ENCODE assay signal across 17 cellular contexts in the genomic region with DNA sequence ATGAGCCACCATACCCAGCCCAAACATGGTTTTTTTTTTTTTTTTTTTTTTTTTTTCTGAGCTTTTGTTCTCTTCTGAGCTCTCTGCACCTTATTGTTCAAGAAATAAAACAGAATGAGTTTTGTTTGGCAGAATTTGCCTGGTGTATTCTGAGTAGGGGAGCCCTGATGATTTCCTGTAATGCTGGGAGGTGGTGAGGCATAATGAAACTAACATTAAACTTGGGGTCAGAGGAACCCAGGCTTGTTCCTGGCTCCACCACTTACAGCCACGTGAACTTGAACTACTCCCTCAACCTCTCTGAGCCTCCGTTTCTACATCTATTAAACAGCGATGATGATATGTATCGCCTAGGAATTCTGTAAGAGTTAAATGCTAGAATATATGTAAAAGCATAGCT.
DNase-seq lines count a peak whose midpoint lies in the region; ATAC-seq, FAIRE-seq and TF ChIP-seq lines count a peak whose summit lies in the region.
"Had no signal": no experiment of that assay in that cellular context is flagged by ENCODE, and none has a peak within 500 bp of the region (broad histone marks: within the 10 kb centered on the region; RNA-seq: fewer than 3 reads in every experiment).

No MANE protein-coding gene starts in this region.

- FAIRE-seq in GM12878 (lab: Jason Lieb, UNC): no peak
- FAIRE-seq in GM12892 (lab: Jason Lieb, UNC): no peak
- FAIRE-seq: D721Med, endometrium had no signal

- H3K9ac ChIP-seq in GM12878 (ENCODE audit: control insufficient read depth, insufficient read depth, low read length): no peak overlapping the region
- H3K9ac ChIP-seq: parathyroid adenoma had no signal

- no peaks in the 10 kb centered on the region for H4K20me1 ChIP-seq in GM12878 (ENCODE audit: control insufficient read depth, insufficient read depth)

- CTCF ChIA-PET in activated CD4-positive, alpha-beta memory T cell treated with anti-CD3 and anti-CD28 coated beads for 36 hours (lab: Charles Lee): interaction anchor here (1.1 to 4.9 kb wide), 2 partner anchors 49 to 238 kb away, joined by 3 to 28 read pairs; no protein-coding TSS in a partner anchor
- CTCF ChIA-PET in GM12878 (lab: Yijun Ruan, JAX): no interaction called here

- intact Hi-C loops in activated CD4-positive, alpha-beta memory T cell treated with anti-CD3 and anti-CD28 coated beads for 36 hours (cut with micrococcal nuclease): loop anchor here (1.0 to 2.0 kb wide), 2 partner anchors 47 to 277 kb away; a partner anchor contains a TSS
- intact Hi-C loops in GM12878 (cut with micrococcal nuclease; ENCODE audit: unreplicated experiment): no loop called here

- no peak overlapping the region for H3K4me2 ChIP-seq in GM12878 (ENCODE audit: control insufficient read depth, insufficient read depth)
- H3K4me2 ChIP-seq: smooth muscle cell had no signal

- H3K36me3 Mint-ChIP-seq in activated CD4-positive, alpha-beta memory T cell treated with anti-CD3 and anti-CD28 coated beads for 36 hours: no peaks in the 10 kb centered on the region
- no peaks in the 10 kb centered on the region for H3K36me3 Mint-ChIP-seq in stimulated activated naive CD8-positive, alpha-beta T cell treated with anti-CD3 and anti-CD28 coated beads, Interleukin-15, Interleukin-2, amounts not matched to agents 100 ng/mL and 50 ng/mL, for 24 hours (ENCODE audit: low read depth)

- SMC1A ChIA-PET in GM12878 (lab: Charles Lee; ENCODE audit: uncharacterized antibody, unreplicated experiment): no interaction called here

- H3K27ac ChIP-seq in GM12878 (ENCODE audit: control insufficient read depth, insufficient read depth): no peak overlapping the region
- H3K27ac ChIP-seq: parathyroid adenoma had no signal

- no peaks in the 10 kb centered on the region for H3K9me3 Mint-ChIP-seq in activated CD4-positive, alpha-beta memory T cell treated with anti-CD3 and anti-CD28 coated beads for 36 hours
- H3K9me3 Mint-ChIP-seq in stimulated activated naive CD8-positive, alpha-beta T cell treated with anti-CD3 and anti-CD28 coated beads, Interleukin-15, Interleukin-2, amounts not matched to agents 100 ng/mL and 50 ng/mL, for 24 hours: no peaks in the 10 kb centered on the region

- no peaks in the 10 kb centered on the region for H3K79me2 ChIP-seq in GM12878 (ENCODE audit: control insufficient read depth, insufficient read depth, low read length)

- WGBS in GM12878 (ENCODE audit: insufficient coverage, insufficient replicate concordance, low lambda C conversion rate, missing lambda C conversion rate): 61% methylated on average over 4 of the region's 4 CpGs

- RAD21 ChIA-PET in GM12878 (lab: Charles Lee; ENCODE audit: unreplicated experiment): no interaction called here

- H3K27me3 Mint-ChIP-seq in activated CD4-positive, alpha-beta memory T cell treated with anti-CD3 and anti-CD28 coated beads for 36 hours: no peaks in the 10 kb centered on the region
- H3K27me3 Mint-ChIP-seq in stimulated activated naive CD8-positive, alpha-beta T cell treated with anti-CD3 and anti-CD28 coated beads, Interleukin-15, Interleukin-2, amounts not matched to agents 100 ng/mL and 50 ng/mL, for 24 hours: no peaks in the 10 kb centered on the region

- TF ChIP-seq RAD21 in GM12878 (IDR thresholded peaks at IDR 0.05; ENCODE audit: insufficient read depth, low read depth, low read length): no peak

- TF ChIP-seq POLR2A in GM12878 (IDR thresholded peaks at IDR 0.05; ENCODE audit: low read depth, low read length) (no peak), GM12892 (IDR thresholded peaks at IDR 0.05; ENCODE audit: low read depth, low read length) (no peak)

- peak in 2 of 3 donors; percentile 10 to 41 for DNase-seq in stimulated activated CD4-positive, alpha-beta T cell treated with anti-CD3 and anti-CD28 coated beads, Interleukin-12 subunit alpha, Interleukin-12 subunit beta, amount 100 ng/mL, for 48 hours (ENCODE audit: low read depth in 2 of 3, low spot score in 1 of 3)
- no peak for DNase-seq in stimulated activated CD4-positive, alpha-beta T cell treated with anti-CD3 and anti-CD28 coated beads, Interleukin-12 subunit alpha, Interleukin-12 subunit beta, amount 100 ng/mL, for 4 hours
- DNase-seq in activated CD4-positive, alpha-beta memory T cell treated with anti-CD3 and anti-CD28 coated beads for 36 hours: peak; percentile 63
- DNase-seq in GM12878 (ENCODE audit: low read depth, low spot score) (no peak), DMS114 treated with DMSO at 0.1 percent for 48 hours (lab: John Stamatoyannopoulos, UW; ENCODE audit: unreplicated experiment) (no peak), GM12892 (ENCODE audit: insufficient read length) (no peak)
- DNase-seq: caudate nucleus, GDM1, NCI-H1092 treated with DMSO at 0.1 percent for 48 hours, NCI-H82 had no signal

- H3K27ac Mint-ChIP-seq in activated CD4-positive, alpha-beta memory T cell treated with anti-CD3 and anti-CD28 coated beads for 36 hours: peak overlapping the region; percentile 94
- peak overlapping the region; percentile 85 for H3K27ac Mint-ChIP-seq in stimulated activated naive CD8-positive, alpha-beta T cell treated with anti-CD3 and anti-CD28 coated beads, Interleukin-15, Interleukin-2, amounts not matched to agents 100 ng/mL and 50 ng/mL, for 24 hours

- peak overlapping the region; percentile 72 for H3K4me3 Mint-ChIP-seq in activated CD4-positive, alpha-beta memory T cell treated with anti-CD3 and anti-CD28 coated beads for 36 hours
- peak overlapping the region; percentile 72 for H3K4me3 Mint-ChIP-seq in stimulated activated naive CD8-positive, alpha-beta T cell treated with anti-CD3 and anti-CD28 coated beads, Interleukin-15, Interleukin-2, amounts not matched to agents 100 ng/mL and 50 ng/mL, for 24 hours

- no TSS peak for BruUV-seq in GM12878 (replicated peaks; lab: Mats Ljungman, UMichigan)

- ATAC-seq in GM12878: no peak
- no peak for ATAC-seq in GM21717 (IDR thresholded peaks at IDR 0.05; ENCODE audit: unreplicated experiment)
- ATAC-seq: left lobe of liver had no signal

- no peaks in the 10 kb centered on the region for H3K27me3 ChIP-seq in GM12878 (replicated peaks in 1 of 2; ENCODE audit: control insufficient read depth in 2 of 2, insufficient read depth in 2 of 2, low read length in 1 of 2)

- TF ChIP-seq CTCF in GM12878 (IDR thresholded peaks at IDR 0.05 in 2 of 3, conservative IDR thresholded peaks at IDR 0.05 in 1 of 3; ENCODE audit: control insufficient read depth in 2 of 3, extremely low read depth in 1 of 3, insufficient read depth in 1 of 3, low read depth in 3 of 3, low read length in 3 of 3): no peak

- 0 out of 2 replicates have a peak, but pooled peaks cover 3% of the 10 kb centered on the region for H3K4me1 ChIP-seq in GM12878 (ENCODE audit: control insufficient read depth, insufficient read depth, low read length)

- no peak for TF ChIP-seq EP300 in GM12878 (IDR thresholded peaks at IDR 0.05; ENCODE audit: borderline replicate concordance in 1 of 2, control insufficient read depth in 1 of 2, low read depth in 2 of 2, low read length in 2 of 2)

- H3K9me3 ChIP-seq in GM12878 (replicated peaks; ENCODE audit: control insufficient read depth, insufficient read depth, low read length): no peaks in the 10 kb centered on the region

- H2AFZ ChIP-seq in GM12878 (ENCODE audit: control insufficient read depth, low read depth, low read length): no peak overlapping the region
- H2AFZ ChIP-seq: parathyroid adenoma had no signal

- in situ Hi-C loops in GM12878 (cut with MboI): no loop called here

- H3K4me1 Mint-ChIP-seq in activated CD4-positive, alpha-beta memory T cell treated with anti-CD3 and anti-CD28 coated beads for 36 hours (ENCODE audit: low read depth): peaks cover 75% of the 10 kb centered on the region
- peaks cover 77% of the 10 kb centered on the region for H3K4me1 Mint-ChIP-seq in stimulated activated naive CD8-positive, alpha-beta T cell treated with anti-CD3 and anti-CD28 coated beads, Interleukin-15, Interleukin-2, amounts not matched to agents 100 ng/mL and 50 ng/mL, for 24 hours (ENCODE audit: low read depth)

- no peak overlapping the region for H3K4me3 ChIP-seq in GM12878
- H3K4me3 ChIP-seq: smooth muscle cell had no signal

- POLR2A ChIA-PET in activated CD4-positive, alpha-beta memory T cell treated with anti-CD3 and anti-CD28 coated beads for 36 hours (lab: Charles Lee): interaction anchor here (1.5 to 1.9 kb wide), 2 partner anchors 40 to 49 kb away, joined by 4 to 9 read pairs; no protein-coding TSS in a partner anchor
- POLR2A ChIA-PET in GM12878 (lab: Charles Lee): interaction anchor here (0.6 to 0.7 kb wide), 2 partner anchors 57 to 1012 kb away, joined by 3 to 7 read pairs; no protein-coding TSS in a partner anchor

- H3K36me3 ChIP-seq in GM12878 (ENCODE audit: control insufficient read depth in 2 of 2, insufficient read depth in 2 of 2, low read length in 1 of 2): no peaks in the 10 kb centered on the region

TF ChIP-seq in GM12878, 131 proteins besides CTCF, POLR2A, EP300 and RAD21:
- TF ChIP-seq JUNB (IDR thresholded peaks at IDR 0.05) (0 out of 2 replicates have a peak, but pooled peaks have one; percentile 17), MEF2B (IDR thresholded peaks at IDR 0.05; ENCODE audit: partially characterized antibody, poor library complexity, severe bottlenecking) (no peak)

Comparison
In these comparisons a context has a peak if more than half of its experiments do, and no peak if none do; other contexts are left out.
1. DNase-seq: peak in stimulated activated CD4-positive, alpha-beta T cell treated with anti-CD3 and anti-CD28 coated beads, Interleukin-12 subunit alpha, Interleukin-12 subunit beta, amount 100 ng/mL, for 48 hours (2 of 3) and activated CD4-positive, alpha-beta memory T cell treated with anti-CD3 and anti-CD28 coated beads for 36 hours (single experiment); none in stimulated activated CD4-positive, alpha-beta T cell treated with anti-CD3 and anti-CD28 coated beads, Interleukin-12 subunit alpha, Interleukin-12 subunit beta, amount 100 ng/mL, for 4 hours (single experiment), GM12878 (single experiment), DMS114 treated with DMSO at 0.1 percent for 48 hours (single experiment) and GM12892 (single experiment).